1 cellular context compared by ENCODE assay signal in the genomic region with DNA sequence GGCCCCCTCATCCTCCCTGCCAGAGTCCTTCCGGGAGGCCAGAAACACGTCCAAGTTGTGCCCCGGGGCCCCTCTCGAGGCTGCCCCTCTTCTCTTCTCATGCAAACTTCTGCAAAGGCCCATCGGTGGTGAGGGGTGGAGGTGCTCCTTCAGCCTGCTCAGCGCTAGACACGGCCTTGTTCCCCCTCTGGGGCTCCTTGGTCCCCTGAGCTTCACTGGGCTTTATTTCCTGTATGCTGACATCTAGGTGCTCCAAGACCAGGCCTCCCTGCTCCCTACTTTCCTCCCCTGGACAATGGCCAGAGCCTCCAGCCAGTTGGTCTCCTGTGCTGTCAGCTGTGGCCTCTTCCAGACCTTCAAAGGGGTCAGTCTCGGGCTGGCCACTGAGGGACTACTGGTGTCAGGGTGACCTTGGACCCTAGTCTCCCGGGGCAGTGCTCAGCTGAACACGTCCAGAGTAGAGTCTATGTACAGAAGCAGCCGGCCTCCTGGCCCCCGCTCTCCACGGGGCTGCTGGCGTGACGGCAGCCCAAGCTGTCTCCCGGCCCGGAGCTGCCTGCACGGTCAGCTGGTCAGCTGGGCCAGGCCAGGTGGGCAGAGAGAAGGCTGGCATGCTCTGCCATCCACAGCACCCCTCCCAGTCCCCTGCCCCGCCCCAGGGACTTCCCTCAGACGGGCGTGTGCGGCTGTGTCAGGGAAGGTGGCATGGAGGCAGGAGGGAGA.
TF ChIP-seq lines count a peak whose summit lies in the region.

No MANE protein-coding gene starts in this region.

TF ChIP-seq in Ishikawa, 13 proteins besides CTCF, POLR2A, EP300 and RAD21:
- TF ChIP-seq, protein P1, sequence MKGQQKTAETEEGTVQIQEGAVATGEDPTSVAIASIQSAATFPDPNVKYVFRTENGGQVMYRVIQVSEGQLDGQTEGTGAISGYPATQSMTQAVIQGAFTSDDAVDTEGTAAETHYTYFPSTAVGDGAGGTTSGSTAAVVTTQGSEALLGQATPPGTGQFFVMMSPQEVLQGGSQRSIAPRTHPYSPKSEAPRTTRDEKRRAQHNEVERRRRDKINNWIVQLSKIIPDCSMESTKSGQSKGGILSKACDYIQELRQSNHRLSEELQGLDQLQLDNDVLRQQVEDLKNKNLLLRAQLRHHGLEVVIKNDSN (IDR thresholded peaks at IDR 0.05): 0 out of 2 replicates have a peak, but pooled peaks have one; percentile 23
- TF ChIP-seq TAF1 (IDR thresholded peaks at IDR 0.05; ENCODE audit: low read depth) (no peak), YY1 (IDR thresholded peaks at IDR 0.05; ENCODE audit: low read depth) (no peak)
